In genomic region chr1:8170059-8170835, GRCh38 we compare ENCODE assay signal across 9 cellular contexts.
A peak's percentile ranks its signal among the peaks of the same experiment; 100 is the strongest.
DNase-seq lines count a peak whose midpoint lies in the region; ATAC-seq, FAIRE-seq and TF ChIP-seq lines count a peak whose summit lies in the region.
"Had no signal": no experiment of that assay in that cellular context is flagged by ENCODE, and none has a peak within 500 bp of the region (broad histone marks: within the 10 kb centered on the region; RNA-seq: fewer than 3 reads in every experiment).

No MANE protein-coding gene starts in this region.

- FAIRE-seq in A549 (lab: Jason Lieb, UNC): no peak

- peak overlapping the region; percentile 15 for H3K4me3 Mint-ChIP-seq in HFFc6
- H3K4me3 Mint-ChIP-seq in activated naive CD8-positive, alpha-beta T cell treated with anti-CD3 and anti-CD28 coated beads, Interleukin-2, amount 50 U/mL, for 24 hours: peak overlapping the region; percentile 48

- TF ChIP-seq EP300 in A549 (IDR thresholded peaks at IDR 0.05): no peak

- TF ChIP-seq RAD21 in A549 (conservative IDR thresholded peaks at IDR 0.05 in 1 of 2, IDR thresholded peaks at IDR 0.05 in 1 of 2): no peak

- H3K9ac ChIP-seq in mucosa of stomach (ENCODE audit: low read length): peak overlapping the region; percentile 12

- H3K27me3 ChIP-seq in mucosa of stomach (ENCODE audit: control insufficient read depth, insufficient read depth, low read length): no peaks in the 10 kb centered on the region
- H3K27me3 ChIP-seq: cardiac muscle cell had no signal

- no peaks in the 10 kb centered on the region for H3K9me3 Mint-ChIP-seq in HFFc6
- no peaks in the 10 kb centered on the region for H3K9me3 Mint-ChIP-seq in activated naive CD8-positive, alpha-beta T cell treated with anti-CD3 and anti-CD28 coated beads, Interleukin-2, amount 50 U/mL, for 24 hours

- no peak for TF ChIP-seq POLR2A in A549 (IDR thresholded peaks at IDR 0.05; ENCODE audit: low read length)
- TF ChIP-seq POLR2A in erythroblast (IDR thresholded peaks at IDR 0.05; ENCODE audit: low read length): no peak

- peak overlapping the region; percentile 73 for H3K4me2 ChIP-seq in A549

- CTCF ChIA-PET in A549 (lab: Yijun Ruan, JAX): interaction anchor here (1.0 to 1.4 kb wide), 3 partner anchors 9 to 556 kb away, joined by 3 to 5 read pairs (median 3); no protein-coding TSS in a partner anchor

- peak; percentile 48 to 55; a peak in 5 of 6 replicates for ATAC-seq in A549
- no peak for ATAC-seq in activated naive CD8-positive, alpha-beta T cell treated with anti-CD3 and anti-CD28 coated beads, Interleukin-2, amount 50 U/mL, for 24 hours
- ATAC-seq in GM21360 (IDR thresholded peaks at IDR 0.05; ENCODE audit: unreplicated experiment): no peak

- no peak overlapping the region for H3K4me3 ChIP-seq in A549
- no peak overlapping the region for H3K4me3 ChIP-seq in mucosa of stomach (ENCODE audit: low read length)
- H3K4me3 ChIP-seq: cardiac muscle cell had no signal

- peak overlapping the region; percentile 95 to 97 for H3K27ac ChIP-seq in A549
- H3K27ac ChIP-seq: cardiac muscle cell had no signal

- no peaks in the 10 kb centered on the region for H3K9me3 ChIP-seq in A549
- H3K9me3 ChIP-seq in mucosa of stomach (ENCODE audit: control insufficient read depth, low read length): no peaks in the 10 kb centered on the region

- H3K27me3 Mint-ChIP-seq in HFFc6 (ENCODE audit: insufficient read depth): peaks cover 3% of the 10 kb centered on the region
- H3K27me3 Mint-ChIP-seq in activated naive CD8-positive, alpha-beta T cell treated with anti-CD3 and anti-CD28 coated beads, Interleukin-2, amount 50 U/mL, for 24 hours: no peaks in the 10 kb centered on the region

- no peaks in the 10 kb centered on the region for H3K36me3 Mint-ChIP-seq in HFFc6 (ENCODE audit: low read depth)
- no peaks in the 10 kb centered on the region for H3K36me3 Mint-ChIP-seq in activated naive CD8-positive, alpha-beta T cell treated with anti-CD3 and anti-CD28 coated beads, Interleukin-2, amount 50 U/mL, for 24 hours (ENCODE audit: low read depth)

- DNase-seq in A549 (ENCODE audit: low read depth in 1 of 2, low spot score in 1 of 2) (no peak), HFFc6 (no peak), GM20000 (ENCODE audit: low spot score) (no peak), retina (no peak), erythroblast (lab: John Stamatoyannopoulos, UW) (no peak)
- no peak for DNase-seq in activated naive CD8-positive, alpha-beta T cell treated with anti-CD3 and anti-CD28 coated beads, Interleukin-2, amount 50 U/mL, for 24 hours

- H3K4me1 ChIP-seq in A549: peaks cover 70% of the 10 kb centered on the region
- H3K4me1 ChIP-seq in mucosa of stomach (ENCODE audit: control insufficient read depth, insufficient read depth, low read length): peaks cover 53% of the 10 kb centered on the region

- H3K27ac Mint-ChIP-seq in HFFc6: peak overlapping the region; percentile 86
- H3K27ac Mint-ChIP-seq in activated naive CD8-positive, alpha-beta T cell treated with anti-CD3 and anti-CD28 coated beads, Interleukin-2, amount 50 U/mL, for 24 hours: peak overlapping the region; percentile 65

- TF ChIP-seq CTCF in A549 (IDR thresholded peaks at IDR 0.05): no peak
- no peak for TF ChIP-seq CTCF in HFFc6 (IDR thresholded peaks at IDR 0.05)
- no peak for TF ChIP-seq CTCF in GM20000 (IDR thresholded peaks at IDR 0.05; ENCODE audit: extremely low read depth, missing control alignments)

- H3K4me1 Mint-ChIP-seq in HFFc6 (ENCODE audit: low read depth): peaks cover 25% of the 10 kb centered on the region
- peaks cover 36% of the 10 kb centered on the region for H3K4me1 Mint-ChIP-seq in activated naive CD8-positive, alpha-beta T cell treated with anti-CD3 and anti-CD28 coated beads, Interleukin-2, amount 50 U/mL, for 24 hours

- POLR2A ChIA-PET in A549 (lab: Yijun Ruan, JAX): interaction anchor here (0.6 kb wide), 1 partner anchor 136 kb away, joined by 3 read pairs; no protein-coding TSS in a partner anchor

- WGBS in A549 (ENCODE audit: missing lambda C conversion rate): 24% methylated on average over 5 of the region's 13 CpGs

- no peaks in the 10 kb centered on the region for H3K36me3 ChIP-seq in mucosa of stomach (ENCODE audit: control insufficient read depth, insufficient read depth, low read length)
- H3K36me3 ChIP-seq: cardiac muscle cell had no signal

TF ChIP-seq in A549, 52 proteins besides CTCF, POLR2A, EP300 and RAD21:
- TF ChIP-seq ZNF302 (CRISPR knock-in tag; IDR thresholded peaks at IDR 0.05) (0 out of 2 replicates have a peak, but pooled peaks have one; percentile 9), ZFP36 (IDR thresholded peaks at IDR 0.05; ENCODE audit: borderline replicate concordance, partially characterized antibody) (no peak)
- TF ChIP-seq, protein P1, sequence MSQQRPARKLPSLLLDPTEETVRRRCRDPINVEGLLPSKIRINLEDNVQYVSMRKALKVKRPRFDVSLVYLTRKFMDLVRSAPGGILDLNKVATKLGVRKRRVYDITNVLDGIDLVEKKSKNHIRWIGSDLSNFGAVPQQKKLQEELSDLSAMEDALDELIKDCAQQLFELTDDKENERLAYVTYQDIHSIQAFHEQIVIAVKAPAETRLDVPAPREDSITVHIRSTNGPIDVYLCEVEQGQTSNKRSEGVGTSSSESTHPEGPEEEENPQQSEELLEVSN (IDR thresholded peaks at IDR 0.05; ENCODE audit: borderline replicate concordance, low read depth): peak; percentile 40; the same call in 1 of the 2 replicates

Comparison
In these comparisons a context has a peak if more than half of its experiments do, and no peak if none do; other contexts are left out.
1. ATAC-seq: peak in A549 (2 of 2); none in activated naive CD8-positive, alpha-beta T cell treated with anti-CD3 and anti-CD28 coated beads, Interleukin-2, amount 50 U/mL, for 24 hours (single experiment) and GM21360 (single experiment).